In genomic region chr20:37343212-37343993, GRCh38 we compare ENCODE assay signal across 1 cellular context.
TF ChIP-seq lines count a peak whose summit lies in the region.

No MANE protein-coding gene starts in this region.

TF ChIP-seq in HepG2, 621 proteins besides CTCF, POLR2A, EP300 and RAD21 (continues in another document):
- TF ChIP-seq MBNL3 (CRISPR knock-in tag; conservative IDR thresholded peaks at IDR 0.05) (no peak), ZNF724P (CRISPR knock-in tag; IDR thresholded peaks at IDR 0.05; ENCODE audit: borderline replicate concordance) (peak; percentile 44; the same call in 1 of the 2 replicates), AHR (CRISPR knock-in tag; IDR thresholded peaks at IDR 0.05) (0 out of 2 replicates have a peak, but pooled peaks have one; percentile 22), ZNF781 (CRISPR knock-in tag; IDR thresholded peaks at IDR 0.05; ENCODE audit: borderline replicate concordance, not compliant biosample characterization) (peak; percentile 82), ARID4A (CRISPR knock-in tag; IDR thresholded peaks at IDR 0.05; ENCODE audit: borderline replicate concordance) (no peak; the same call in none of the 2 replicates), ZNF639 (CRISPR knock-in tag; conservative IDR thresholded peaks at IDR 0.05) (no peak), MIXL1 (CRISPR knock-in tag; IDR thresholded peaks at IDR 0.05) (0 out of 2 replicates have a peak, but pooled peaks have one; percentile 25), KLF6 (CRISPR knock-in tag; IDR thresholded peaks at IDR 0.05) (peak; percentile 23; the same call in 1 of the 2 replicates), RELA (CRISPR knock-in tag; IDR thresholded peaks at IDR 0.05) (0 out of 2 replicates have a peak, but pooled peaks have one; percentile 8), ZKSCAN5 (CRISPR knock-in tag; IDR thresholded peaks at IDR 0.05) (0 out of 2 replicates have a peak, but pooled peaks have one; percentile 33), LCORL (IDR thresholded peaks at IDR 0.05) (no peak), LCORL (CRISPR knock-in tag; IDR thresholded peaks at IDR 0.05) (peak; percentile 75; the same call in 1 of the 2 replicates), KLF12 (CRISPR knock-in tag; IDR thresholded peaks at IDR 0.05; ENCODE audit: borderline replicate concordance) (peak; percentile 48; the same call in 1 of the 2 replicates), WIZ (CRISPR knock-in tag; IDR thresholded peaks at IDR 0.05) (0 out of 2 replicates have a peak, but pooled peaks have one; percentile 31), ZNF75D (CRISPR knock-in tag; IDR thresholded peaks at IDR 0.05; ENCODE audit: borderline replicate concordance) (no peak), MNT (IDR thresholded peaks at IDR 0.05) (0 out of 2 replicates have a peak, but pooled peaks have one; percentile 48), ZBTB25 (CRISPR knock-in tag; IDR thresholded peaks at IDR 0.05) (0 out of 2 replicates have a peak, but pooled peaks have one; percentile 43), NFE2L2 (IDR thresholded peaks at IDR 0.05; ENCODE audit: low read length) (0 out of 2 replicates have a peak, but pooled peaks have one; percentile 3), KLF9 (CRISPR knock-in tag; IDR thresholded peaks at IDR 0.05; ENCODE audit: low read depth) (no peak), CBX5 (CRISPR knock-in tag; IDR thresholded peaks at IDR 0.05; ENCODE audit: borderline replicate concordance) (peak; percentile 56; the same call in 1 of the 2 replicates), ZNF296 (CRISPR knock-in tag; conservative IDR thresholded peaks at IDR 0.05) (no peak; the same call in none of the 2 replicates), ZNF121 (CRISPR knock-in tag; IDR thresholded peaks at IDR 0.05) (no peak), PAWR (CRISPR knock-in tag; IDR thresholded peaks at IDR 0.05; ENCODE audit: borderline replicate concordance) (no peak; the same call in 1 of the 2 replicates), KDM2A (CRISPR knock-in tag; IDR thresholded peaks at IDR 0.05; ENCODE audit: borderline replicate concordance, low read depth) (peak; percentile 65; the same call in 1 of the 2 replicates), SAP130 (CRISPR knock-in tag; IDR thresholded peaks at IDR 0.05; ENCODE audit: low read depth) (peak; percentile 71; the same call in 1 of the 2 replicates), HIC2 (CRISPR knock-in tag; IDR thresholded peaks at IDR 0.05; ENCODE audit: low read depth) (peak; percentile 97), SNRNP70 (IDR thresholded peaks at IDR 0.05; ENCODE audit: low read depth, low read length) (no peak), NCOA2 (CRISPR knock-in tag; IDR thresholded peaks at IDR 0.05) (peak; percentile 67), KDM5B (CRISPR knock-in tag; IDR thresholded peaks at IDR 0.05; ENCODE audit: borderline replicate concordance) (peak; percentile 35; the same call in 1 of the 2 replicates), SPEN (CRISPR knock-in tag; IDR thresholded peaks at IDR 0.05; ENCODE audit: low read depth) (peak; percentile 52; the same call in 1 of the 2 replicates), ZNF143 (CRISPR knock-in tag; IDR thresholded peaks at IDR 0.05) (peak; percentile 47; the same call in 1 of the 2 replicates), IKZF5 (CRISPR knock-in tag; IDR thresholded peaks at IDR 0.05) (peak; percentile 27; the same call in 1 of the 2 replicates), ZNF446 (CRISPR knock-in tag; IDR thresholded peaks at IDR 0.05) (0 out of 2 replicates have a peak, but pooled peaks have one; percentile 51), ZBTB42 (CRISPR knock-in tag; IDR thresholded peaks at IDR 0.05) (no peak; the same call in 1 of the 2 replicates), ASH2L (IDR thresholded peaks at IDR 0.05; ENCODE audit: insufficient read length, low read depth, low read length) (no peak), ZNF263 (CRISPR knock-in tag; IDR thresholded peaks at IDR 0.05) (peak; percentile 16; the same call in 1 of the 2 replicates), ZNF331 (CRISPR knock-in tag; IDR thresholded peaks at IDR 0.05) (0 out of 2 replicates have a peak, but pooled peaks have one; percentile 48), HIVEP1 (CRISPR knock-in tag; IDR thresholded peaks at IDR 0.05) (peak; percentile 58; the same call in 1 of the 2 replicates), ZNF280D (CRISPR knock-in tag; IDR thresholded peaks at IDR 0.05) (0 out of 2 replicates have a peak, but pooled peaks have one; percentile 83), ZNF18 (CRISPR knock-in tag; IDR thresholded peaks at IDR 0.05; ENCODE audit: insufficient replicate concordance) (no peak), MTA1 (CRISPR knock-in tag; IDR thresholded peaks at IDR 0.05; ENCODE audit: borderline replicate concordance) (peak; percentile 45; the same call in 1 of the 2 replicates), ZNF644 (CRISPR knock-in tag; IDR thresholded peaks at IDR 0.05; ENCODE audit: low read depth) (peak; percentile 69), MED13 (CRISPR knock-in tag; IDR thresholded peaks at IDR 0.05) (no peak), BCL6 (CRISPR knock-in tag; IDR thresholded peaks at IDR 0.05) (peak; percentile 40), TEAD3 (CRISPR knock-in tag; optimal IDR thresholded peaks at IDR 0.05; ENCODE audit: borderline replicate concordance) (peak; percentile 65)
